ENCODE assay signal across 8 cellular contexts in genomic region chr10:119667562-119668328, GRCh38. TPM values are rescaled to one million over a fixed set of nuclear protein-coding genes. Genes with fewer than 3 reads are reported as not detected.
A peak's percentile ranks its signal among the peaks of the same experiment; 100 is the strongest.
DNase-seq lines count a peak whose midpoint lies in the region; ATAC-seq lines count a peak whose summit lies in the region.

No MANE protein-coding gene starts in this region.

- in situ Hi-C loops in Caki2 (cut with HindIII; ENCODE audit: low pct_unique_long_range_greater_than_20kb, low sequenced_read_pairs) = no loop called here

- H3K9me3 Mint-ChIP-seq in stimulated activated memory B cell treated with anti-CD40 and anti-IgM and Interleukin-4, amounts not matched to agents 10 μg/mL and 1 μg/mL and 100 μg/mL, for 72 hours = no peaks in the 10 kb centered on the region

- peak; percentile 87 for DNase-seq in Caki2 (ENCODE audit: low read depth)
- DNase-seq in NCI-H2081 (lab: John Stamatoyannopoulos, UW) = peak; percentile 52 to 83
- peak; percentile 72 for DNase-seq in dermis blood vessel endothelial cell
- peak; percentile 99 for DNase-seq in myocyte (ENCODE audit: low read depth)
- no peak for DNase-seq in effector CD8-positive, alpha-beta T cell (lab: John Stamatoyannopoulos, UW)

- peaks cover 10% of the 10 kb centered on the region for H3K36me3 Mint-ChIP-seq in stimulated activated memory B cell treated with anti-CD40 and anti-IgM and Interleukin-4, amounts not matched to agents 10 μg/mL and 1 μg/mL and 100 μg/mL, for 72 hours

- peaks cover 18% of the 10 kb centered on the region for H3K4me1 Mint-ChIP-seq in stimulated activated memory B cell treated with anti-CD40 and anti-IgM and Interleukin-4, amounts not matched to agents 10 μg/mL and 1 μg/mL and 100 μg/mL, for 72 hours

- no peak for ATAC-seq in GM21723 (IDR thresholded peaks at IDR 0.05; ENCODE audit: unreplicated experiment)
- ATAC-seq in HG02885 (IDR thresholded peaks at IDR 0.05; ENCODE audit: poor library complexity, unreplicated experiment) = no peak
- no peak for ATAC-seq in stimulated activated memory B cell treated with anti-CD40 and anti-IgM and Interleukin-4, amounts not matched to agents 10 μg/mL and 1 μg/mL and 100 μg/mL, for 72 hours

- H3K27me3 Mint-ChIP-seq in stimulated activated memory B cell treated with anti-CD40 and anti-IgM and Interleukin-4, amounts not matched to agents 10 μg/mL and 1 μg/mL and 100 μg/mL, for 72 hours = no peaks in the 10 kb centered on the region

- no peak overlapping the region for H3K27ac Mint-ChIP-seq in stimulated activated memory B cell treated with anti-CD40 and anti-IgM and Interleukin-4, amounts not matched to agents 10 μg/mL and 1 μg/mL and 100 μg/mL, for 72 hours

- H3K4me3 Mint-ChIP-seq in stimulated activated memory B cell treated with anti-CD40 and anti-IgM and Interleukin-4, amounts not matched to agents 10 μg/mL and 1 μg/mL and 100 μg/mL, for 72 hours = no peak overlapping the region

RNA-seq across cellular contexts. Expression of gene BAG3, which starts 16.6 kb away (rescaled TPM):
- 10.9 and 18.5 TPM in 2 replicates for total RNA-seq in Caki2 (2014; rRNA removed; shearing (Covaris generic); ENCODE audit: low replicate concordance)
- total RNA-seq in dermis blood vessel endothelial cell (7.5 and 15.5 TPM in 2 replicates), myocyte (18.7 and 42.6 TPM in 2 replicates)
- polyA plus RNA-seq in myocyte (2012) = 56.3 TPM

RNA-seq across cellular contexts. Expression of gene INPP5F, which starts 58.1 kb away (rescaled TPM):
- total RNA-seq in Caki2 (2014; rRNA removed; shearing (Covaris generic); ENCODE audit: low replicate concordance) = 7.0 and 8.9 TPM in 2 replicates
- total RNA-seq in dermis blood vessel endothelial cell (12.9 and 20.8 TPM in 2 replicates), myocyte (11.4 and 34.9 TPM in 2 replicates)
- 10.3 TPM for polyA plus RNA-seq in myocyte (2012)
